In genomic region chr1:172322219-172323061, GRCh38 we compare ENCODE assay signal across 10 cellular contexts.
DNase-seq lines count a peak whose midpoint lies in the region; TF ChIP-seq lines count a peak whose summit lies in the region.
"Had no signal": no experiment of that assay in that cellular context is flagged by ENCODE, and none has a peak within 500 bp of the region (broad histone marks: within the 10 kb centered on the region; RNA-seq: fewer than 3 reads in every experiment).

No MANE protein-coding gene starts in this region.

- peak overlapping the region; percentile 63 for H3K4me2 ChIP-seq in hepatocyte

- peak overlapping the region; percentile 75 for H3K27ac ChIP-seq in hepatocyte
- H3K27ac ChIP-seq in thyroid gland: peak overlapping the region; percentile 24 to 83 (median 62)

- H3K9me3 ChIP-seq in hepatocyte (ENCODE audit: low read depth) (no peaks in the 10 kb centered on the region), thyroid gland (no peaks in the 10 kb centered on the region)

- peak overlapping the region; percentile 3 for H2AFZ ChIP-seq in hepatocyte

- TF ChIP-seq CTCF in hepatocyte (IDR thresholded peaks at IDR 0.05; ENCODE audit: poor library complexity) (no peak), thyroid gland (IDR thresholded peaks at IDR 0.05) (no peak)

- H4K20me1 ChIP-seq in hepatocyte (ENCODE audit: insufficient read depth, poor library complexity, severe bottlenecking): no peaks in the 10 kb centered on the region

- no peaks in the 10 kb centered on the region for H3K36me3 Mint-ChIP-seq in activated CD4-positive, alpha-beta T cell treated with anti-CD3 and anti-CD28 coated beads, Interleukin-2, amount 10 ng/mL, durations not matched to agents 24 days and 14 days (ENCODE audit: low read depth)

- intact Hi-C loops in thyroid gland (cut with DNase I): no loop called here
- intact Hi-C loops in activated CD4-positive, alpha-beta T cell treated with anti-CD3 and anti-CD28 coated beads, Interleukin-2, amount 10 ng/mL, durations not matched to agents 24 days and 14 days (cut with micrococcal nuclease): no loop called here

- H3K36me3 ChIP-seq in hepatocyte (replicated peaks; ENCODE audit: insufficient read depth, low read depth): no peaks in the 10 kb centered on the region
- H3K36me3 ChIP-seq in thyroid gland: no peaks in the 10 kb centered on the region

- WGBS in hepatocyte (ENCODE audit: low lambda C conversion rate, missing lambda C conversion rate): 54% methylated on average over 13 of the region's 13 CpGs
- WGBS in thyroid gland, 2 donors: 44 to 47% methylated on average over 13 of the region's 13 CpGs

- no peak overlapping the region for H3K27ac Mint-ChIP-seq in activated CD4-positive, alpha-beta T cell treated with anti-CD3 and anti-CD28 coated beads, Interleukin-2, amount 10 ng/mL, durations not matched to agents 24 days and 14 days
- H3K27ac Mint-ChIP-seq: activated naive CD8-positive, alpha-beta T cell treated with anti-CD3 and anti-CD28 coated beads, Interleukin-2, amount 50 U/mL, for 24 hours had no signal

- H3K4me3 ChIP-seq in hepatocyte: no peak overlapping the region
- H3K4me3 ChIP-seq in thyroid gland (replicated peaks in 1 of 3): no peak overlapping the region

- H3K4me1 ChIP-seq in hepatocyte (ENCODE audit: insufficient read depth) (peaks cover 20% of the 10 kb centered on the region), thyroid gland (peaks cover 14 to 20% of the 10 kb centered on the region in 2 donors)

- TF ChIP-seq POLR2A in thyroid gland (IDR thresholded peaks at IDR 0.05): no peak

- H3K4me1 Mint-ChIP-seq in activated CD4-positive, alpha-beta T cell treated with anti-CD3 and anti-CD28 coated beads, Interleukin-2, amount 10 ng/mL, durations not matched to agents 24 days and 14 days: no peaks in the 10 kb centered on the region
- H3K4me1 Mint-ChIP-seq: activated naive CD8-positive, alpha-beta T cell treated with anti-CD3 and anti-CD28 coated beads, Interleukin-2, amount 50 U/mL, for 24 hours had no signal

- no peaks in the 10 kb centered on the region for H3K79me2 ChIP-seq in hepatocyte

- peak; percentile 81 for DNase-seq in HS-5 (ENCODE audit: low read depth)
- DNase-seq in amniotic epithelial cell (ENCODE audit: low read depth): peak; percentile 91
- peak; percentile 56 for DNase-seq in hepatocyte (ENCODE audit: low spot score)
- peak; percentile 47 to 49 for DNase-seq in thyroid gland
- DNase-seq in NCI-H2107 (lab: John Stamatoyannopoulos, UW): no peak
- DNase-seq in stimulated activated CD8-positive, alpha-beta memory T cell treated with anti-CD3 and anti-CD28 coated beads, Interleukin-4, amount 100 ng/mL, for 48 hours: no peak
- DNase-seq in NOMO-1 (lab: John Stamatoyannopoulos, UW; ENCODE audit: unreplicated experiment in 2 of 2): no peak
- DNase-seq in activated CD4-positive, alpha-beta T cell treated with anti-CD3 and anti-CD28 coated beads, Interleukin-2, amount 10 ng/mL, durations not matched to agents 24 days and 14 days: no peak
- DNase-seq: activated naive CD8-positive, alpha-beta T cell treated with anti-CD3 and anti-CD28 coated beads, Interleukin-2, amount 50 U/mL, for 24 hours; NCI-H524 treated with DMSO at 0.1 percent for 48 hours had no signal

- H3K27me3 ChIP-seq in hepatocyte: no peaks in the 10 kb centered on the region
- H3K27me3 ChIP-seq in thyroid gland: no peaks in the 10 kb centered on the region

- no peaks in the 10 kb centered on the region for H3K9me2 ChIP-seq in hepatocyte (replicated peaks; ENCODE audit: insufficient read depth)

- no peak overlapping the region for H3K4me3 Mint-ChIP-seq in activated CD4-positive, alpha-beta T cell treated with anti-CD3 and anti-CD28 coated beads, Interleukin-2, amount 10 ng/mL, durations not matched to agents 24 days and 14 days
- H3K4me3 Mint-ChIP-seq: activated naive CD8-positive, alpha-beta T cell treated with anti-CD3 and anti-CD28 coated beads, Interleukin-2, amount 50 U/mL, for 24 hours had no signal

- H3K9me3 Mint-ChIP-seq in activated CD4-positive, alpha-beta T cell treated with anti-CD3 and anti-CD28 coated beads, Interleukin-2, amount 10 ng/mL, durations not matched to agents 24 days and 14 days: peaks cover 3% of the 10 kb centered on the region
- H3K9me3 Mint-ChIP-seq: activated naive CD8-positive, alpha-beta T cell treated with anti-CD3 and anti-CD28 coated beads, Interleukin-2, amount 50 U/mL, for 24 hours had no signal

- H3K27me3 Mint-ChIP-seq in activated CD4-positive, alpha-beta T cell treated with anti-CD3 and anti-CD28 coated beads, Interleukin-2, amount 10 ng/mL, durations not matched to agents 24 days and 14 days: no peaks in the 10 kb centered on the region
- H3K27me3 Mint-ChIP-seq: activated naive CD8-positive, alpha-beta T cell treated with anti-CD3 and anti-CD28 coated beads, Interleukin-2, amount 50 U/mL, for 24 hours had no signal

Comparison
In these comparisons a context has a peak if more than half of its experiments do, and no peak if none do; other contexts are left out.
1. DNase-seq: peak in HS-5 (single experiment), amniotic epithelial cell (single experiment), hepatocyte (single experiment) and thyroid gland (2 of 2); none in NCI-H2107 (single experiment), stimulated activated CD8-positive, alpha-beta memory T cell treated with anti-CD3 and anti-CD28 coated beads, Interleukin-4, amount 100 ng/mL, for 48 hours (single experiment), NOMO-1 (0 of 2) and activated CD4-positive, alpha-beta T cell treated with anti-CD3 and anti-CD28 coated beads, Interleukin-2, amount 10 ng/mL, durations not matched to agents 24 days and 14 days (single experiment).